In genomic region chr6:15288856-15289255, GRCh38 we compare ENCODE assay signal across 22 cellular contexts. TPM values are rescaled to one million over a fixed set of nuclear protein-coding genes. Genes with fewer than 3 reads are reported as not detected.
DNase-seq lines count a peak whose midpoint lies in the region; ATAC-seq and TF ChIP-seq lines count a peak whose summit lies in the region.
"Had no signal": no experiment of that assay in that cellular context is flagged by ENCODE, and none has a peak within 500 bp of the region (broad histone marks: within the 10 kb centered on the region; RNA-seq: fewer than 3 reads in every experiment).

No MANE protein-coding gene starts in this region.

- no peak for DNase-seq in activated CD4-positive, alpha-beta T cell treated with anti-CD3 and anti-CD28 coated beads for 36 hours
- DNase-seq in activated CD4-positive, alpha-beta T cell treated with anti-CD3 and anti-CD28 coated beads for 48 hours, result no peak
- no peak for DNase-seq in HL-60 (ENCODE audit: low read depth in 1 of 2, low spot score in 1 of 2)
- DNase-seq in nephron progenitor cell, result no peak
- DNase-seq in NCI-H1436 treated with DMSO at 0.1 percent for 48 hours (lab: John Stamatoyannopoulos, UW), result no peak
- DNase-seq in NCI-H187 (lab: John Stamatoyannopoulos, UW), result no peak
- DNase-seq: activated CD8-positive, alpha-beta memory T cell treated with anti-CD3 and anti-CD28 coated beads, Interleukin-2, amount 50 U/mL, for 48 hours; CD4-positive, alpha-beta T cell; DND-41; effector CD8-positive, alpha-beta T cell; H7; heart right ventricle; mesendoderm; NCI-H187 treated with DMSO at 0.1 percent for 48 hours; NCI-H446 treated with DMSO at 0.1 percent for 48 hours; Right ventricle myocardium superior; uterus had no signal

- H3K4me1 Mint-ChIP-seq in activated CD4-positive, alpha-beta T cell treated with anti-CD3 and anti-CD28 coated beads for 36 hours, result peaks cover 68% of the 10 kb centered on the region
- H3K4me1 Mint-ChIP-seq in activated naive CD8-positive, alpha-beta T cell (ENCODE audit: low read depth), result peaks cover 65% of the 10 kb centered on the region
- peaks cover 29% of the 10 kb centered on the region for H3K4me1 Mint-ChIP-seq in nephron progenitor cell

- intact Hi-C loops in activated CD4-positive, alpha-beta T cell treated with anti-CD3 and anti-CD28 coated beads for 36 hours (cut with DNase I, micrococcal nuclease), result no loop called here

- CTCF ChIA-PET in activated CD4-positive, alpha-beta T cell treated with anti-CD3 and anti-CD28 coated beads for 36 hours (lab: Charles Lee), result interaction anchor here (1.1 to 1.6 kb wide), 2 partner anchors 11 to 22 kb away, joined by 3 to 4 read pairs; no protein-coding TSS in a partner anchor

- H3K4me3 Mint-ChIP-seq in activated CD4-positive, alpha-beta T cell treated with anti-CD3 and anti-CD28 coated beads for 36 hours, result no peak overlapping the region
- no peak overlapping the region for H3K4me3 Mint-ChIP-seq in activated naive CD8-positive, alpha-beta T cell
- no peak overlapping the region for H3K4me3 Mint-ChIP-seq in nephron progenitor cell
- H3K4me3 Mint-ChIP-seq: CD4-positive, alpha-beta T cell had no signal

- no peak for ATAC-seq in activated CD4-positive, alpha-beta T cell treated with anti-CD3 and anti-CD28 coated beads for 36 hours
- no peak for ATAC-seq in HG02981 (IDR thresholded peaks at IDR 0.05; ENCODE audit: unreplicated experiment)
- ATAC-seq: activated CD4-positive, CD25-positive, alpha-beta regulatory T cell treated with anti-CD3 and anti-CD28 coated beads, Interleukin-2, amount 50 U/mL, for 24 hours; heart right ventricle had no signal

- peaks cover 47% of the 10 kb centered on the region for H3K36me3 Mint-ChIP-seq in activated CD4-positive, alpha-beta T cell treated with anti-CD3 and anti-CD28 coated beads for 36 hours (ENCODE audit: low read depth)
- H3K36me3 Mint-ChIP-seq in activated naive CD8-positive, alpha-beta T cell, result peaks cover 16% of the 10 kb centered on the region
- peaks cover 64% of the 10 kb centered on the region for H3K36me3 Mint-ChIP-seq in nephron progenitor cell (ENCODE audit: low read depth)

- no peaks in the 10 kb centered on the region for H3K9me3 Mint-ChIP-seq in activated CD4-positive, alpha-beta T cell treated with anti-CD3 and anti-CD28 coated beads for 36 hours (ENCODE audit: low read depth)
- H3K9me3 Mint-ChIP-seq in activated naive CD8-positive, alpha-beta T cell (ENCODE audit: low read depth), result no peaks in the 10 kb centered on the region
- H3K9me3 Mint-ChIP-seq in nephron progenitor cell, result peaks cover 14% of the 10 kb centered on the region
- H3K9me3 Mint-ChIP-seq: CD4-positive, alpha-beta T cell had no signal

- H3K27me3 Mint-ChIP-seq in activated CD4-positive, alpha-beta T cell treated with anti-CD3 and anti-CD28 coated beads for 36 hours, result no peaks in the 10 kb centered on the region
- H3K27me3 Mint-ChIP-seq in activated naive CD8-positive, alpha-beta T cell, result no peaks in the 10 kb centered on the region
- H3K27me3 Mint-ChIP-seq in nephron progenitor cell (ENCODE audit: low read depth, poor library complexity), result no peaks in the 10 kb centered on the region
- H3K27me3 Mint-ChIP-seq: CD4-positive, alpha-beta T cell had no signal

- no peaks in the 10 kb centered on the region for H3K27me3 ChIP-seq in HL-60 (ENCODE audit: insufficient read depth, poor library complexity, severe bottlenecking)
- H3K27me3 ChIP-seq: adrenal gland, cardiac muscle cell, heart right ventricle, uterus had no signal

- POLR2A ChIA-PET in activated CD4-positive, alpha-beta T cell treated with anti-CD3 and anti-CD28 coated beads for 36 hours (lab: Charles Lee), result interaction anchor here (0.5 to 0.6 kb wide), 2 partner anchors 11 to 746 kb away, joined by 3 to 5 read pairs; no protein-coding TSS in a partner anchor

- H3K27ac Mint-ChIP-seq in activated CD4-positive, alpha-beta T cell treated with anti-CD3 and anti-CD28 coated beads for 36 hours, result peak overlapping the region; percentile 61
- peak overlapping the region; percentile 64 for H3K27ac Mint-ChIP-seq in activated naive CD8-positive, alpha-beta T cell
- H3K27ac Mint-ChIP-seq in nephron progenitor cell, result peak overlapping the region; percentile 69

- H3K27ac ChIP-seq in HL-60 (replicated peaks), result peak overlapping the region; percentile 34
- H3K27ac ChIP-seq: adrenal gland, cardiac muscle cell, heart right ventricle, uterus had no signal

- H3K4me3 ChIP-seq in HL-60 (replicated peaks; ENCODE audit: insufficient read depth, low read length), result no peak overlapping the region
- H3K4me3 ChIP-seq: adrenal gland, cardiac muscle cell, heart right ventricle, uterus had no signal

- TF ChIP-seq CTCF in HL-60 (IDR thresholded peaks at IDR 0.05; ENCODE audit: insufficient read depth, low read length) (no peak), nephron progenitor cell (IDR thresholded peaks at IDR 0.05) (no peak)

RNA-seq across cellular contexts. Expression of gene JARID2, which starts 43.0 kb away (rescaled TPM):
- 10 to 100 TPM; 43.0 to 48.6 TPM for total RNA-seq in activated CD4-positive, alpha-beta T cell treated with anti-CD3 and anti-CD28 coated beads for 36 hours
